ENCODE assay signal across 2 cellular contexts in the genomic region with DNA sequence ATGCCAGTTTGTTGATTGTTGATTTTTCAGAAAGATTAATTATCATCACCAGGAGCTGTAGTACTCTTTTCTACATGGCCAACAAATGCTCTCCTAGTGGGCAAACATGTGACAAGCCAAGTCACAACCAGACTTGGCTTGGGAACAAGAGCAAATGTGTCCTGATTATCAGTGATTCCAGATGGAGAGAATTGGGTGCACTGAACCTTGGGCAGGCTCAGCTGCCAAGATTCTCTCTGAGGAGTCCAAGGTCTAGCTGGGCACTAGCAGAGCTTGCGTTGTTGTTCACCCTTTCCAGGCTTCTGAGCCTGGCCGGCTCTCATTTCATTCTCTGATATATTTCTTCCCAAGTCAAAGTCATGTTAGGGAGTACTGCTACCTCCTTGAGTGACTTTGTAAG.
TF ChIP-seq lines count a peak whose summit lies in the region.

No MANE protein-coding gene starts in this region.

TF ChIP-seq in liver, 16 proteins besides CTCF, POLR2A, EP300 and RAD21:
- peak; percentile 32 for TF ChIP-seq YY1 (IDR thresholded peaks at IDR 0.05)
- TF ChIP-seq NR2F2 (IDR thresholded peaks at IDR 0.05), result no peak
- no peak for TF ChIP-seq FOXA1 (IDR thresholded peaks at IDR 0.05)
- TF ChIP-seq HNF4G (IDR thresholded peaks at IDR 0.05), result peak; percentile 90
- peak in 1 of 2 donors; percentile 31 for TF ChIP-seq EGR1 (IDR thresholded peaks at IDR 0.05; ENCODE audit: low read depth in 2 of 2)
- peak; percentile 96 to 97 for TF ChIP-seq HNF4A (conservative IDR thresholded peaks at IDR 0.05)
- TF ChIP-seq FOXA2 (IDR thresholded peaks at IDR 0.05), result peak; percentile 22
- TF ChIP-seq, protein P1, sequence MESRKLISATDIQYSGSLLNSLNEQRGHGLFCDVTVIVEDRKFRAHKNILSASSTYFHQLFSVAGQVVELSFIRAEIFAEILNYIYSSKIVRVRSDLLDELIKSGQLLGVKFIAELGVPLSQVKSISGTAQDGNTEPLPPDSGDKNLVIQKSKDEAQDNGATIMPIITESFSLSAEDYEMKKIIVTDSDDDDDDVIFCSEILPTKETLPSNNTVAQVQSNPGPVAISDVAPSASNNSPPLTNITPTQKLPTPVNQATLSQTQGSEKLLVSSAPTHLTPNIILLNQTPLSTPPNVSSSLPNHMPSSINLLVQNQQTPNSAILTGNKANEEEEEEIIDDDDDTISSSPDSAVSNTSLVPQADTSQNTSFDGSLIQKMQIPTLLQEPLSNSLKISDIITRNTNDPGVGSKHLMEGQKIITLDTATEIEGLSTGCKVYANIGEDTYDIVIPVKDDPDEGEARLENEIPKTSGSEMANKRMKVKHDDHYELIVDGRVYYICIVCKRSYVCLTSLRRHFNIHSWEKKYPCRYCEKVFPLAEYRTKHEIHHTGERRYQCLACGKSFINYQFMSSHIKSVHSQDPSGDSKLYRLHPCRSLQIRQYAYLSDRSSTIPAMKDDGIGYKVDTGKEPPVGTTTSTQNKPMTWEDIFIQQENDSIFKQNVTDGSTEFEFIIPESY (IDR thresholded peaks at IDR 0.05), result peak; percentile 74
- TF ChIP-seq, protein P2, sequence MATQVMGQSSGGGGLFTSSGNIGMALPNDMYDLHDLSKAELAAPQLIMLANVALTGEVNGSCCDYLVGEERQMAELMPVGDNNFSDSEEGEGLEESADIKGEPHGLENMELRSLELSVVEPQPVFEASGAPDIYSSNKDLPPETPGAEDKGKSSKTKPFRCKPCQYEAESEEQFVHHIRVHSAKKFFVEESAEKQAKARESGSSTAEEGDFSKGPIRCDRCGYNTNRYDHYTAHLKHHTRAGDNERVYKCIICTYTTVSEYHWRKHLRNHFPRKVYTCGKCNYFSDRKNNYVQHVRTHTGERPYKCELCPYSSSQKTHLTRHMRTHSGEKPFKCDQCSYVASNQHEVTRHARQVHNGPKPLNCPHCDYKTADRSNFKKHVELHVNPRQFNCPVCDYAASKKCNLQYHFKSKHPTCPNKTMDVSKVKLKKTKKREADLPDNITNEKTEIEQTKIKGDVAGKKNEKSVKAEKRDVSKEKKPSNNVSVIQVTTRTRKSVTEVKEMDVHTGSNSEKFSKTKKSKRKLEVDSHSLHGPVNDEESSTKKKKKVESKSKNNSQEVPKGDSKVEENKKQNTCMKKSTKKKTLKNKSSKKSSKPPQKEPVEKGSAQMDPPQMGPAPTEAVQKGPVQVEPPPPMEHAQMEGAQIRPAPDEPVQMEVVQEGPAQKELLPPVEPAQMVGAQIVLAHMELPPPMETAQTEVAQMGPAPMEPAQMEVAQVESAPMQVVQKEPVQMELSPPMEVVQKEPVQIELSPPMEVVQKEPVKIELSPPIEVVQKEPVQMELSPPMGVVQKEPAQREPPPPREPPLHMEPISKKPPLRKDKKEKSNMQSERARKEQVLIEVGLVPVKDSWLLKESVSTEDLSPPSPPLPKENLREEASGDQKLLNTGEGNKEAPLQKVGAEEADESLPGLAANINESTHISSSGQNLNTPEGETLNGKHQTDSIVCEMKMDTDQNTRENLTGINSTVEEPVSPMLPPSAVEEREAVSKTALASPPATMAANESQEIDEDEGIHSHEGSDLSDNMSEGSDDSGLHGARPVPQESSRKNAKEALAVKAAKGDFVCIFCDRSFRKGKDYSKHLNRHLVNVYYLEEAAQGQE (IDR thresholded peaks at IDR 0.05), result peak; percentile 54
- TF ChIP-seq, protein P3, sequence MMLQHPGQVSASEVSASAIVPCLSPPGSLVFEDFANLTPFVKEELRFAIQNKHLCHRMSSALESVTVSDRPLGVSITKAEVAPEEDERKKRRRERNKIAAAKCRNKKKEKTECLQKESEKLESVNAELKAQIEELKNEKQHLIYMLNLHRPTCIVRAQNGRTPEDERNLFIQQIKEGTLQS (IDR thresholded peaks at IDR 0.05), result no peak
- TF ChIP-seq, protein P4, sequence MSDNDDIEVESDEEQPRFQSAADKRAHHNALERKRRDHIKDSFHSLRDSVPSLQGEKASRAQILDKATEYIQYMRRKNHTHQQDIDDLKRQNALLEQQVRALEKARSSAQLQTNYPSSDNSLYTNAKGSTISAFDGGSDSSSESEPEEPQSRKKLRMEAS (IDR thresholded peaks at IDR 0.05), result peak; percentile 59
- TF ChIP-seq SP1 (IDR thresholded peaks at IDR 0.05), result peak; percentile 97
- TF ChIP-seq JUND (IDR thresholded peaks at IDR 0.05), result peak; percentile 85 to 88
- TF ChIP-seq GABPA (IDR thresholded peaks at IDR 0.05 in 1 of 2, conservative IDR thresholded peaks at IDR 0.05 in 1 of 2), result peak in 1 of 2 donors; percentile 36
- no peak for TF ChIP-seq TAF1 (conservative IDR thresholded peaks at IDR 0.05)
- TF ChIP-seq RXRA (IDR thresholded peaks at IDR 0.05), result peak; percentile 97

TF ChIP-seq in HepG2, 621 proteins besides CTCF, POLR2A, EP300 and RAD21:
- no peak for TF ChIP-seq PHB2 (IDR thresholded peaks at IDR 0.05; ENCODE audit: partially characterized antibody)
- TF ChIP-seq, protein P5, sequence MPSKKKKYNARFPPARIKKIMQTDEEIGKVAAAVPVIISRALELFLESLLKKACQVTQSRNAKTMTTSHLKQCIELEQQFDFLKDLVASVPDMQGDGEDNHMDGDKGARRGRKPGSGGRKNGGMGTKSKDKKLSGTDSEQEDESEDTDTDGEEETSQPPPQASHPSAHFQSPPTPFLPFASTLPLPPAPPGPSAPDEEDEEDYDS (CRISPR knock-in tag; IDR thresholded peaks at IDR 0.05), result no peak
- TF ChIP-seq YEATS4 (CRISPR knock-in tag; IDR thresholded peaks at IDR 0.05; ENCODE audit: borderline replicate concordance), result no peak
